In genomic region chr19:55640577-55641375, GRCh38 we compare ENCODE assay signal across 8 cellular contexts. TPM values are rescaled to one million over a fixed set of nuclear protein-coding genes. Genes with fewer than 3 reads are reported as not detected.
DNase-seq lines count a peak whose midpoint lies in the region; ATAC-seq and TF ChIP-seq lines count a peak whose summit lies in the region.

ZNF580 (plus strand) TSS chr19:55641002; CDS start chr19:55642509, 1,507 bp downstream.

- peaks cover 37% of the 10 kb centered on the region for H3K4me1 ChIP-seq in colonic mucosa

- in situ Hi-C loops in GM18951 (cut with MboI; ENCODE audit: low sequenced_read_pairs, unreplicated experiment): no loop called here

- no peak for ATAC-seq in HG02623 (IDR thresholded peaks at IDR 0.05; ENCODE audit: unreplicated experiment)

- H3K36me3 ChIP-seq in colonic mucosa: no peaks in the 10 kb centered on the region

- intact Hi-C loops in colonic mucosa (cut with DNase I): no loop called here

- peak within 1 kb of the TSS; percentile 66 to 86 for H3K9ac ChIP-seq in colonic mucosa (ENCODE audit: low read depth in 2 of 2, low read length in 2 of 2)

- TF ChIP-seq CTCF in colonic mucosa (IDR thresholded peaks at IDR 0.05): no peak

- peak; percentile 31 for DNase-seq in AML-193 (lab: John Stamatoyannopoulos, UW)
- DNase-seq in NCI-H1694 (lab: John Stamatoyannopoulos, UW): peak; percentile 57
- peak; percentile 58 for DNase-seq in activated CD4-positive, CD25-positive, alpha-beta regulatory T cell treated with anti-CD3 and anti-CD28 coated beads, Interleukin-2, amount 50 U/mL, for 72 hours
- DNase-seq in colonic mucosa: peak; percentile 58
- DNase-seq in kidney tubule cell (ENCODE audit: low spot score): peak; percentile 80
- peak; percentile 44 to 70 for DNase-seq in stimulated activated CD4-positive, alpha-beta T cell treated with anti-CD3 and anti-CD28 coated beads, Interleukin-1b, Interleukin-23, amount 100 ng/mL, for 4 hours (ENCODE audit: low read depth in 2 of 2)

- peak; percentile 52 for TF ChIP-seq POLR2A in GM18951 (IDR thresholded peaks at IDR 0.05; ENCODE audit: extremely low read depth, insufficient read depth, insufficient read length)

- no peaks in the 10 kb centered on the region for H3K27me3 ChIP-seq in colonic mucosa

- peak within 1 kb of the TSS; percentile 82 for H3K27ac ChIP-seq in colonic mucosa

- H3K4me3 ChIP-seq in colonic mucosa: peak within 1 kb of the TSS; percentile 81

- H3K9me3 ChIP-seq in colonic mucosa: no peaks in the 10 kb centered on the region

RNA-seq across cellular contexts. Expression of gene ZNF580, which starts in this region (rescaled TPM):
- 10 to 100 TPM; 18.0 to 28.6 TPM for total RNA-seq in colonic mucosa
